9 cellular contexts compared by ENCODE assay signal in genomic region chr10:124642076-124642710, GRCh38.
DNase-seq lines count a peak whose midpoint lies in the region; ATAC-seq and TF ChIP-seq lines count a peak whose summit lies in the region.
"Had no signal": no experiment of that assay in that cellular context is flagged by ENCODE, and none has a peak within 500 bp of the region (broad histone marks: within the 10 kb centered on the region; RNA-seq: fewer than 3 reads in every experiment).

No MANE protein-coding gene starts in this region.

- H3K27me3 ChIP-seq in rectal smooth muscle tissue (ENCODE audit: control insufficient read depth, insufficient read depth, low read length): no peaks in the 10 kb centered on the region

- H3K36me3 ChIP-seq in rectal smooth muscle tissue (ENCODE audit: control insufficient read depth, insufficient read depth, low read length): no peaks in the 10 kb centered on the region

- ATAC-seq in esophagus mucosa (peak; percentile 24), GM21360 (IDR thresholded peaks at IDR 0.05; ENCODE audit: unreplicated experiment) (no peak)

- DNase-seq in DMS153 treated with DMSO at 0.1 percent for 48 hours (lab: John Stamatoyannopoulos, UW; ENCODE audit: unreplicated experiment): peak; percentile 11
- DNase-seq in NCI-H2029 (lab: John Stamatoyannopoulos, UW): peak; percentile 65
- DNase-seq in GM03348 (ENCODE audit: low spot score): no peak
- DNase-seq in GM10266 (ENCODE audit: extremely low spot score): no peak
- DNase-seq in activated CD8-positive, alpha-beta memory T cell treated with anti-CD3 and anti-CD28 coated beads, Interleukin-2, amount 50 U/mL, for 48 hours: no peak
- DNase-seq: effector CD4-positive, alpha-beta T cell had no signal

- H3K27ac ChIP-seq in rectal smooth muscle tissue (ENCODE audit: low read depth, low read length): peak overlapping the region; percentile 71

- H3K4me1 ChIP-seq in rectal smooth muscle tissue (ENCODE audit: control insufficient read depth, insufficient read depth, low read length): peaks cover 33% of the 10 kb centered on the region

- TF ChIP-seq CTCF in GM10266 (IDR thresholded peaks at IDR 0.05; ENCODE audit: control insufficient read depth, insufficient read depth, low read depth, missing control alignments): no peak

- no peak overlapping the region for H3K4me3 ChIP-seq in rectal smooth muscle tissue (ENCODE audit: low read length)

- H3K9ac ChIP-seq in rectal smooth muscle tissue (ENCODE audit: low read length): no peak overlapping the region

Comparison
In these comparisons a context has a peak if more than half of its experiments do, and no peak if none do; other contexts are left out.
1. DNase-seq: peak in DMS153 treated with DMSO at 0.1 percent for 48 hours (single experiment) and NCI-H2029 (single experiment); none in GM03348 (single experiment), GM10266 (single experiment) and activated CD8-positive, alpha-beta memory T cell treated with anti-CD3 and anti-CD28 coated beads, Interleukin-2, amount 50 U/mL, for 48 hours (single experiment).